In genomic region chrX:129982300-129983246, GRCh38 we compare ENCODE assay signal across 8 cellular contexts. TPM values are rescaled to one million over a fixed set of nuclear protein-coding genes. Genes with fewer than 3 reads are reported as not detected.
DNase-seq lines count a peak whose midpoint lies in the region; ATAC-seq, FAIRE-seq and TF ChIP-seq lines count a peak whose summit lies in the region.

Gene BCORL1, plus strand, starts transcription at chrX:129982635. Its CDS starts 22,597 bp downstream, at chrX:130005232.

- H3K4me3 ChIP-seq in AG10803 (ENCODE audit: low read length) = peak within 1 kb of the TSS; percentile 61
- H3K4me3 ChIP-seq in bronchial epithelial cell (ENCODE audit: low read depth, low read length) = no peak within 1 kb of the TSS

- no peaks in the 10 kb centered on the region for H3K36me3 Mint-ChIP-seq in WTC11
- H3K36me3 Mint-ChIP-seq in immature natural killer cell = no peaks in the 10 kb centered on the region

- POLR2A ChIA-PET in WTC11 (lab: Charles Lee) = interaction anchor here (0.7 kb wide), 1 partner anchor 25 kb away, joined by 13 read pairs; no protein-coding TSS in a partner anchor

- H3K27me3 ChIP-seq in bronchial epithelial cell (ENCODE audit: control insufficient read depth, insufficient read depth, low read length) = no peaks in the 10 kb centered on the region

- H3K27me3 Mint-ChIP-seq in WTC11 (ENCODE audit: low read depth) = peaks cover 62% of the 10 kb centered on the region
- peaks cover 0 to 4% (median 3%) of the 10 kb centered on the region in 3 donors for H3K27me3 Mint-ChIP-seq in immature natural killer cell (ENCODE audit: low read depth in 3 of 3)

- H3K4me1 Mint-ChIP-seq in WTC11 (peaks cover 12% of the 10 kb centered on the region), immature natural killer cell (peaks cover 16 to 21% of the 10 kb centered on the region in 2 donors)

- no peaks in the 10 kb centered on the region for H3K36me3 ChIP-seq in bronchial epithelial cell (ENCODE audit: control insufficient read depth, insufficient read depth, low read length)

- H3K9me3 Mint-ChIP-seq in WTC11 (no peaks in the 10 kb centered on the region), immature natural killer cell (no peaks in the 10 kb centered on the region)

- CTCF ChIA-PET in WTC11 (lab: Charles Lee) = interaction anchor here (0.7 to 1.0 kb wide), 2 partner anchors 78 to 188 kb away, joined by 5 to 7 read pairs; no protein-coding TSS in a partner anchor

- DNase-seq in AG10803 (ENCODE audit: low read depth) (peak; percentile 93), NCI-H2196 treated with DMSO at 0.1 percent for 48 hours (lab: John Stamatoyannopoulos, UW; ENCODE audit: unreplicated experiment) (peak; percentile 75), WTC11 (ENCODE audit: low spot score) (peak; percentile 83), bronchial epithelial cell (ENCODE audit: low read depth) (peak; percentile 74), immature natural killer cell (peak; percentile 79 to 87 (median 84))
- DNase-seq in stimulated activated CD4-positive, alpha-beta T cell treated with anti-CD3 and anti-CD28 coated beads, Interleukin-12 subunit alpha, Interleukin-12 subunit beta, amount 100 ng/mL, for 24 hours (ENCODE audit: low read depth in 2 of 2) = peak; percentile 73 to 74

- ATAC-seq in GM19023 (IDR thresholded peaks at IDR 0.05; ENCODE audit: unreplicated experiment) = peak; percentile 87
- ATAC-seq in HG03159 (IDR thresholded peaks at IDR 0.05; ENCODE audit: unreplicated experiment) = peak; percentile 93
- ATAC-seq in WTC11 = peak; percentile 73

- TF ChIP-seq CTCF in AG10803 (conservative IDR thresholded peaks at IDR 0.05; ENCODE audit: low read length) (no peak), WTC11 (IDR thresholded peaks at IDR 0.05) (no peak), bronchial epithelial cell (IDR thresholded peaks at IDR 0.05; ENCODE audit: insufficient read depth, low read length, severe bottlenecking) (no peak)

- H3K27ac Mint-ChIP-seq in WTC11 = no peak within 1 kb of the TSS
- peak within 1 kb of the TSS; percentile 34 to 80 (median 48) for H3K27ac Mint-ChIP-seq in immature natural killer cell

- FAIRE-seq in bronchial epithelial cell (lab: Jason Lieb, UNC) = no peak

- H3K4me3 Mint-ChIP-seq in WTC11 (no peak within 1 kb of the TSS; the same call in 1 of the 2 replicates), immature natural killer cell (no peak within 1 kb of the TSS)

TF ChIP-seq in WTC11, 78 proteins besides CTCF, POLR2A, EP300 and RAD21:
- TF ChIP-seq ATF3 (CRISPR knock-in tag; conservative IDR thresholded peaks at IDR 0.05) (no peak), ZMAT4 (CRISPR knock-in tag; IDR thresholded peaks at IDR 0.05) (no peak), FOXK1 (CRISPR knock-in tag; IDR thresholded peaks at IDR 0.05) (no peak), TCF7 (CRISPR knock-in tag; IDR thresholded peaks at IDR 0.05; ENCODE audit: low read depth) (no peak), ZNF671 (CRISPR knock-in tag; IDR thresholded peaks at IDR 0.05) (no peak), NR1H2 (CRISPR knock-in tag; IDR thresholded peaks at IDR 0.05) (no peak), STAT6 (CRISPR knock-in tag; conservative IDR thresholded peaks at IDR 0.05; ENCODE audit: low read depth) (no peak), CDX4 (CRISPR knock-in tag; IDR thresholded peaks at IDR 0.05; ENCODE audit: borderline replicate concordance) (no peak), MYBL2 (CRISPR knock-in tag; IDR thresholded peaks at IDR 0.05) (no peak), SOX15 (CRISPR knock-in tag; IDR thresholded peaks at IDR 0.05) (no peak), IRF1 (CRISPR knock-in tag; IDR thresholded peaks at IDR 0.05) (no peak), CBFB (CRISPR knock-in tag; IDR thresholded peaks at IDR 0.05; ENCODE audit: low read depth) (no peak), CREB1 (CRISPR knock-in tag; IDR thresholded peaks at IDR 0.05) (no peak)

RNA-seq across cellular contexts. Expression of gene BCORL1, which starts in this region (rescaled TPM):
- total RNA-seq in WTC11 (2021) (9.3 to 12.0 TPM (median 9.6 TPM) in 3 replicates), bronchial epithelial cell (1.1 and 1.4 TPM in 2 replicates)
- polyA plus RNA-seq in immature natural killer cell = 1 to 10 TPM in 1 of 3 donors, under 1 TPM in 1, not detected in 1; 0.59 to 2.8 TPM
